Comparison of ENCODE assay signal across 8 cellular contexts in the genomic region with DNA sequence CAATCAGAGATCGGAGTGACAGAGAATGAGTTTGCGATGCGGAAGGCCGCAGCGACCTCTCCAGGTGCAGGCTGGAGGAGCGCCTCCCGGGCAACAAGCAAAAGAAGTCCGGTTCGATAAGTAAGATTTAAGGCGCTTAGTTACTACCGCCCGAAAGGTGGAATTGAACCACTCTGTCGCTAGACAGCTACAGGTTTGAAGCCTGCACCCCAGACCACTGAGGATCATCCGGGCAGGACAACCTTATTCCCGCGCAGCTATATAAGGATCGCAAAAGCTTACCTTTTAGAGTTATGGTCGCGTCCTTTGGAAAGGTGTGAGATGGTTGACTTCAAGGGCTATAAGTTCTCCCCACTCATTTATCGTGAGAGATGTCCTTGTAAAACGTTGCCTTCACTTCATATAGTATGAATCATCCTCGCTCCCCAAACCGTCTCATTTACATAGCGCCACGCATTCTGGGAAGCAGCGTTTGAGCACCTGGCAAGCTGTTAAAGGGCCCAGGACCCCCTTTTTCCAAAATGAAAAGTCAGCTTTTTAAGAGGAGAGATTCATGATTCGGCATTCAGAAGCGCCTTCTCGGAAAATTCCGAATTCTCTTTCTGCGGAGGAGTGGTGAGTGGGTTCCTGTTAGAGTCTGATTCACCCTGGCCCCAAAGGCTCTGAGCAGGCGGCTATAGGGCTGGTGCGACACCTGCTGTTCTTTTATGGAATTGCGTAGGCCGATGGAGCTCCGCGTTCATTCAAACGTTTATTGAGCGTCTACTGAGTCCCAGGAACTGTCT. TPM values are rescaled to one million over a fixed set of nuclear protein-coding genes. Genes with fewer than 3 reads are reported as not detected.
DNase-seq lines count a peak whose midpoint lies in the region; ATAC-seq and TF ChIP-seq lines count a peak whose summit lies in the region.

No MANE protein-coding gene starts in this region.

- H3K27ac Mint-ChIP-seq in CD4-positive, alpha-beta T cell, result peak overlapping the region; percentile 99
- peak overlapping the region; percentile 95 for H3K27ac Mint-ChIP-seq in activated CD4-positive, alpha-beta memory T cell treated with anti-CD3 and anti-CD28 coated beads for 36 hours

- peaks cover 29% of the 10 kb centered on the region for H3K4me1 Mint-ChIP-seq in CD4-positive, alpha-beta T cell (ENCODE audit: low read depth)
- peaks cover 27% of the 10 kb centered on the region for H3K4me1 Mint-ChIP-seq in activated CD4-positive, alpha-beta memory T cell treated with anti-CD3 and anti-CD28 coated beads for 36 hours (ENCODE audit: low read depth)

- H3K36me3 Mint-ChIP-seq in CD4-positive, alpha-beta T cell (ENCODE audit: low read depth), result peaks cover 10% of the 10 kb centered on the region
- H3K36me3 Mint-ChIP-seq in activated CD4-positive, alpha-beta memory T cell treated with anti-CD3 and anti-CD28 coated beads for 36 hours, result peaks cover 3% of the 10 kb centered on the region

- H3K9me3 Mint-ChIP-seq in CD4-positive, alpha-beta T cell, result no peaks in the 10 kb centered on the region
- H3K9me3 Mint-ChIP-seq in activated CD4-positive, alpha-beta memory T cell treated with anti-CD3 and anti-CD28 coated beads for 36 hours, result no peaks in the 10 kb centered on the region

- peaks cover under 1% of the 10 kb centered on the region for H3K27me3 ChIP-seq in CD4-positive, alpha-beta T cell (ENCODE audit: control insufficient read depth, insufficient read depth, low read length)

- peak; percentile 74 for ATAC-seq in CD4-positive, alpha-beta T cell (ENCODE audit: poor library complexity)
- ATAC-seq in GM19372 (IDR thresholded peaks at IDR 0.05; ENCODE audit: low read depth, unreplicated experiment), result peak; percentile 72
- ATAC-seq in HG03558 (IDR thresholded peaks at IDR 0.05; ENCODE audit: extremely low read depth, unreplicated experiment), result peak; percentile 37

- H3K9me3 ChIP-seq in CD4-positive, alpha-beta T cell (ENCODE audit: control insufficient read depth, low read length), result no peaks in the 10 kb centered on the region

- peak; percentile 79 to 89 (median 86) for DNase-seq in CD4-positive, alpha-beta T cell
- DNase-seq in NCI-H748 treated with DMSO at 0.1 percent for 48 hours (lab: John Stamatoyannopoulos, UW), result peak; percentile 93
- DNase-seq in activated CD4-positive, alpha-beta memory T cell treated with anti-CD3 and anti-CD28 coated beads for 36 hours, result peak; percentile 96
- peak; percentile 84 for DNase-seq in effector CD4-positive, alpha-beta T cell
- DNase-seq in medulla oblongata (ENCODE audit: extremely low spot score), result peak; percentile 92
- peak; percentile 81 for DNase-seq in stimulated activated CD8-positive, alpha-beta memory T cell treated with anti-CD3 and anti-CD28 coated beads, Interleukin-12 subunit alpha, Interleukin-12 subunit beta, amount 100 ng/mL, for 1 hour (ENCODE audit: low read depth)

- peak overlapping the region; percentile 99 for H3K27ac ChIP-seq in CD4-positive, alpha-beta T cell (ENCODE audit: low read depth, low read length)

- POLR2A ChIA-PET in CD4-positive, alpha-beta T cell (lab: Charles Lee), result interaction anchor here (0.7 to 5.3 kb wide), 22 partner anchors 11 to 885 kb away, joined by 3 to 142 read pairs (median 4); a partner anchor contains a TSS
- POLR2A ChIA-PET in activated CD4-positive, alpha-beta memory T cell treated with anti-CD3 and anti-CD28 coated beads for 36 hours (lab: Charles Lee), result interaction anchor here (0.8 to 2.2 kb wide), 12 partner anchors 11 to 291 kb away, joined by 3 to 44 read pairs (median 3); a partner anchor contains a TSS

- CTCF ChIA-PET in CD4-positive, alpha-beta T cell (lab: Charles Lee), result interaction anchor here (0.6 to 9.5 kb wide), 35 partner anchors 11 to 291 kb away, joined by 3 to 365 read pairs (median 5); a partner anchor contains a TSS
- CTCF ChIA-PET in activated CD4-positive, alpha-beta memory T cell treated with anti-CD3 and anti-CD28 coated beads for 36 hours (lab: Charles Lee), result interaction anchor here (0.6 to 8.8 kb wide), 43 partner anchors 9 to 440 kb away, joined by 3 to 420 read pairs (median 4); a partner anchor contains a TSS

- H3K27me3 Mint-ChIP-seq in CD4-positive, alpha-beta T cell, result peaks cover 21% of the 10 kb centered on the region
- H3K27me3 Mint-ChIP-seq in activated CD4-positive, alpha-beta memory T cell treated with anti-CD3 and anti-CD28 coated beads for 36 hours, result no peaks in the 10 kb centered on the region

- peak; percentile 85 for TF ChIP-seq CTCF in CD4-positive, alpha-beta T cell (IDR thresholded peaks at IDR 0.05)

- intact Hi-C loops in CD4-positive, alpha-beta T cell (cut with DNase I, micrococcal nuclease), result loop anchor here (1.0 to 2.0 kb wide), 5 partner anchors 9 to 108 kb away; a partner anchor contains a TSS
- intact Hi-C loops in activated CD4-positive, alpha-beta memory T cell treated with anti-CD3 and anti-CD28 coated beads for 36 hours (cut with micrococcal nuclease), result loop anchor here (1.0 to 2.0 kb wide), 7 partner anchors 9 to 164 kb away; a partner anchor contains a TSS

- H3K4me3 Mint-ChIP-seq in CD4-positive, alpha-beta T cell, result peak overlapping the region; percentile 86
- peak overlapping the region; percentile 61 for H3K4me3 Mint-ChIP-seq in activated CD4-positive, alpha-beta memory T cell treated with anti-CD3 and anti-CD28 coated beads for 36 hours

RNA-seq across cellular contexts. Expression of a gene that starts 10.8 kb away (rescaled TPM):
- 100 to 1,000 TPM; 422 to 424 TPM for total RNA-seq in CD4-positive, alpha-beta T cell
- total RNA-seq in activated CD4-positive, alpha-beta memory T cell treated with anti-CD3 and anti-CD28 coated beads for 36 hours, result 1 to 10 TPM; 3.7 to 5.9 TPM

RNA-seq across cellular contexts. Expression of a gene that starts 18.2 kb away (rescaled TPM):
- total RNA-seq in CD4-positive, alpha-beta T cell, result under 1 TPM; 0.60 to 0.70 TPM
- 1 to 10 TPM; 1.5 to 2.2 TPM for total RNA-seq in activated CD4-positive, alpha-beta memory T cell treated with anti-CD3 and anti-CD28 coated beads for 36 hours

RNA-seq across cellular contexts. Expression of a gene that starts 19.6 kb away (rescaled TPM):
- total RNA-seq in CD4-positive, alpha-beta T cell, result 1 to 10 TPM; 3.3 to 3.5 TPM
- 1 to 10 TPM; 3.5 to 3.6 TPM for total RNA-seq in activated CD4-positive, alpha-beta memory T cell treated with anti-CD3 and anti-CD28 coated beads for 36 hours

RNA-seq across cellular contexts. Expression of a gene that starts 28.6 kb away (rescaled TPM):
- 10 to 100 TPM; 49.9 to 55.5 TPM for total RNA-seq in CD4-positive, alpha-beta T cell
- total RNA-seq in activated CD4-positive, alpha-beta memory T cell treated with anti-CD3 and anti-CD28 coated beads for 36 hours, result 100 to 1,000 TPM; 167 to 174 TPM

RNA-seq across cellular contexts. Expression of a gene that starts 54.9 kb away (rescaled TPM):
- 10 to 100 TPM; 32.5 to 32.6 TPM for total RNA-seq in CD4-positive, alpha-beta T cell
- 10 to 100 TPM; 59.4 to 59.7 TPM for total RNA-seq in activated CD4-positive, alpha-beta memory T cell treated with anti-CD3 and anti-CD28 coated beads for 36 hours

Comparison
In these comparisons a context has a peak if more than half of its experiments do, and no peak if none do; other contexts are left out.
1. Peak in every context shown above with its lines: DNase-seq, ATAC-seq and H3K27ac ChIP-seq.
2. RNA of a gene that starts 10.8 kb away (total RNA-seq): 422 to 424 TPM in CD4-positive, alpha-beta T cell; 3.7 to 5.9 TPM in activated CD4-positive, alpha-beta memory T cell treated with anti-CD3 and anti-CD28 coated beads for 36 hours; every median in the first group is over 10 times any median in the second.